20 cellular contexts compared by ENCODE assay signal in genomic region chr2:126698376-126698775, GRCh38.
"Had no signal": no experiment of that assay in that cellular context is flagged by ENCODE, and none has a peak within 500 bp of the region (broad histone marks: within the 10 kb centered on the region; RNA-seq: fewer than 3 reads in every experiment).

No MANE protein-coding gene starts in this region.

- H3K4me3 Mint-ChIP-seq: activated CD4-positive, alpha-beta memory T cell treated with anti-CD3 and anti-CD28 coated beads for 36 hours; activated CD8-positive, alpha-beta memory T cell treated with anti-CD3 and anti-CD28 coated beads, Interleukin-2, amount 10 ng/mL, durations not matched to agents 7 days and 5 days; activated naive CD8-positive, alpha-beta T cell treated with anti-CD3 and anti-CD28 coated beads, Interleukin-2, amount 10 ng/mL, durations not matched to agents 7 days and 5 days; activated T-cell treated with anti-CD3 and anti-CD28 coated beads, Interleukin-2, amount 50 U/mL, for 4 hours; dendritic cell treated with granulocyte-macrophage colony-stimulating factor and Interleukin-4, amounts not matched to agents 40 ng/mL and 50 ng/mL, for 4 days had no signal

- H3K4me3 ChIP-seq: heart right ventricle, SK-N-MC, skin epidermis had no signal

- H3K27me3 Mint-ChIP-seq: activated CD4-positive, alpha-beta memory T cell treated with anti-CD3 and anti-CD28 coated beads for 36 hours; activated CD8-positive, alpha-beta memory T cell treated with anti-CD3 and anti-CD28 coated beads, Interleukin-2, amount 10 ng/mL, durations not matched to agents 7 days and 5 days; activated naive CD8-positive, alpha-beta T cell treated with anti-CD3 and anti-CD28 coated beads, Interleukin-2, amount 10 ng/mL, durations not matched to agents 7 days and 5 days; dendritic cell treated with granulocyte-macrophage colony-stimulating factor and Interleukin-4, amounts not matched to agents 40 ng/mL and 50 ng/mL, for 4 days had no signal

- H3K9me3 Mint-ChIP-seq: activated naive CD8-positive, alpha-beta T cell treated with anti-CD3 and anti-CD28 coated beads, Interleukin-2, amount 10 ng/mL, durations not matched to agents 7 days and 5 days; activated T-cell treated with anti-CD3 and anti-CD28 coated beads, Interleukin-2, amount 50 U/mL, for 4 hours had no signal

- H3K27ac Mint-ChIP-seq: activated CD4-positive, alpha-beta memory T cell treated with anti-CD3 and anti-CD28 coated beads for 36 hours; activated CD8-positive, alpha-beta memory T cell treated with anti-CD3 and anti-CD28 coated beads, Interleukin-2, amount 10 ng/mL, durations not matched to agents 7 days and 5 days; activated naive CD8-positive, alpha-beta T cell treated with anti-CD3 and anti-CD28 coated beads, Interleukin-2, amount 10 ng/mL, durations not matched to agents 7 days and 5 days; dendritic cell treated with granulocyte-macrophage colony-stimulating factor and Interleukin-4, amounts not matched to agents 40 ng/mL and 50 ng/mL, for 4 days had no signal

- ATAC-seq: activated CD8-positive, alpha-beta memory T cell treated with anti-CD3 and anti-CD28 coated beads, Interleukin-2, amount 10 ng/mL, durations not matched to agents 7 days and 5 days; activated T-cell treated with anti-CD3 and anti-CD28 coated beads, Interleukin-2, amount 50 U/mL, for 4 hours; heart right ventricle; left colon; right cardiac atrium had no signal

- DNase-seq: activated CD4-positive, alpha-beta memory T cell treated with anti-CD3 and anti-CD28 coated beads for 36 hours; activated CD8-positive, alpha-beta memory T cell treated with anti-CD3 and anti-CD28 coated beads, Interleukin-2, amount 10 ng/mL, durations not matched to agents 7 days and 5 days; activated gamma-delta T cell; activated naive CD8-positive, alpha-beta T cell treated with anti-CD3 and anti-CD28 coated beads, Interleukin-2, amount 10 ng/mL, durations not matched to agents 7 days and 5 days; activated T-cell treated with anti-CD3 and anti-CD28 coated beads, Interleukin-2, amount 50 U/mL, for 4 hours; anterior cingulate cortex; brain microvascular endothelial cell; heart right ventricle; left colon; midbrain; nucleus accumbens; right cardiac atrium; stimulated activated CD4-positive, alpha-beta T cell treated with anti-CD3 and anti-CD28 coated beads, Interleukin-15, amount 100 ng/mL, for 24 hours; stimulated activated CD4-positive, alpha-beta T cell treated with anti-CD3 and anti-CD28 coated beads, Interleukin-4, amount 100 ng/mL, for 1 hour; stimulated activated naive CD4-positive, alpha-beta T cell treated with Interleukin-2 at 50 U/mL for 16 hours; T1000; trophoblast cell had no signal

- H3K4me1 Mint-ChIP-seq: activated CD8-positive, alpha-beta memory T cell treated with anti-CD3 and anti-CD28 coated beads, Interleukin-2, amount 10 ng/mL, durations not matched to agents 7 days and 5 days had no signal

- H3K27me3 ChIP-seq: brain microvascular endothelial cell, heart right ventricle had no signal

- H3K27ac ChIP-seq: brain microvascular endothelial cell, SK-N-MC had no signal
